In genomic region chr4:113064244-113064643, GRCh38 we compare ENCODE assay signal across 3 cellular contexts.
TF ChIP-seq lines count a peak whose summit lies in the region.

No MANE protein-coding gene starts in this region.

TF ChIP-seq in SK-N-SH, 30 proteins besides CTCF, POLR2A, EP300 and RAD21:
- TF ChIP-seq, protein P1, sequence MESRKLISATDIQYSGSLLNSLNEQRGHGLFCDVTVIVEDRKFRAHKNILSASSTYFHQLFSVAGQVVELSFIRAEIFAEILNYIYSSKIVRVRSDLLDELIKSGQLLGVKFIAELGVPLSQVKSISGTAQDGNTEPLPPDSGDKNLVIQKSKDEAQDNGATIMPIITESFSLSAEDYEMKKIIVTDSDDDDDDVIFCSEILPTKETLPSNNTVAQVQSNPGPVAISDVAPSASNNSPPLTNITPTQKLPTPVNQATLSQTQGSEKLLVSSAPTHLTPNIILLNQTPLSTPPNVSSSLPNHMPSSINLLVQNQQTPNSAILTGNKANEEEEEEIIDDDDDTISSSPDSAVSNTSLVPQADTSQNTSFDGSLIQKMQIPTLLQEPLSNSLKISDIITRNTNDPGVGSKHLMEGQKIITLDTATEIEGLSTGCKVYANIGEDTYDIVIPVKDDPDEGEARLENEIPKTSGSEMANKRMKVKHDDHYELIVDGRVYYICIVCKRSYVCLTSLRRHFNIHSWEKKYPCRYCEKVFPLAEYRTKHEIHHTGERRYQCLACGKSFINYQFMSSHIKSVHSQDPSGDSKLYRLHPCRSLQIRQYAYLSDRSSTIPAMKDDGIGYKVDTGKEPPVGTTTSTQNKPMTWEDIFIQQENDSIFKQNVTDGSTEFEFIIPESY (IDR thresholded peaks at IDR 0.05; ENCODE audit: borderline replicate concordance, low read depth) = no peak
- TF ChIP-seq TAF1 (IDR thresholded peaks at IDR 0.05; ENCODE audit: borderline replicate concordance, low read depth, low read length) (no peak), MAX (IDR thresholded peaks at IDR 0.05; ENCODE audit: low read depth) (no peak), EZH2phosphoT487 (IDR thresholded peaks at IDR 0.05; ENCODE audit: borderline replicate concordance, low read depth) (no peak), NFIC (IDR thresholded peaks at IDR 0.05; ENCODE audit: borderline replicate concordance) (no peak), JUND (IDR thresholded peaks at IDR 0.05) (no peak), MXI1 (IDR thresholded peaks at IDR 0.05; ENCODE audit: low read depth, low read length) (no peak), MEF2A (IDR thresholded peaks at IDR 0.05; ENCODE audit: borderline replicate concordance, low read depth) (no peak), CHD2 (IDR thresholded peaks at IDR 0.05; ENCODE audit: low read length, partially characterized antibody) (no peak)
- TF ChIP-seq, protein P2, sequence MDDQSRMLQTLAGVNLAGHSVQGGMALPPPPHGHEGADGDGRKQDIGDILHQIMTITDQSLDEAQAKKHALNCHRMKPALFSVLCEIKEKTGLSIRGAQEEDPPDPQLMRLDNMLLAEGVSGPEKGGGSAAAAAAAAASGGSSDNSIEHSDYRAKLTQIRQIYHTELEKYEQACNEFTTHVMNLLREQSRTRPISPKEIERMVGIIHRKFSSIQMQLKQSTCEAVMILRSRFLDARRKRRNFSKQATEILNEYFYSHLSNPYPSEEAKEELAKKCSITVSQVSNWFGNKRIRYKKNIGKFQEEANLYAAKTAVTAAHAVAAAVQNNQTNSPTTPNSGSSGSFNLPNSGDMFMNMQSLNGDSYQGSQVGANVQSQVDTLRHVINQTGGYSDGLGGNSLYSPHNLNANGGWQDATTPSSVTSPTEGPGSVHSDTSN (IDR thresholded peaks at IDR 0.05) = no peak

TF ChIP-seq in SK-N-SH treated with all-trans-retinoic acid at 6 μM for 48 hours, 23 proteins besides CTCF, POLR2A, EP300 and RAD21:
- TF ChIP-seq, protein P3, sequence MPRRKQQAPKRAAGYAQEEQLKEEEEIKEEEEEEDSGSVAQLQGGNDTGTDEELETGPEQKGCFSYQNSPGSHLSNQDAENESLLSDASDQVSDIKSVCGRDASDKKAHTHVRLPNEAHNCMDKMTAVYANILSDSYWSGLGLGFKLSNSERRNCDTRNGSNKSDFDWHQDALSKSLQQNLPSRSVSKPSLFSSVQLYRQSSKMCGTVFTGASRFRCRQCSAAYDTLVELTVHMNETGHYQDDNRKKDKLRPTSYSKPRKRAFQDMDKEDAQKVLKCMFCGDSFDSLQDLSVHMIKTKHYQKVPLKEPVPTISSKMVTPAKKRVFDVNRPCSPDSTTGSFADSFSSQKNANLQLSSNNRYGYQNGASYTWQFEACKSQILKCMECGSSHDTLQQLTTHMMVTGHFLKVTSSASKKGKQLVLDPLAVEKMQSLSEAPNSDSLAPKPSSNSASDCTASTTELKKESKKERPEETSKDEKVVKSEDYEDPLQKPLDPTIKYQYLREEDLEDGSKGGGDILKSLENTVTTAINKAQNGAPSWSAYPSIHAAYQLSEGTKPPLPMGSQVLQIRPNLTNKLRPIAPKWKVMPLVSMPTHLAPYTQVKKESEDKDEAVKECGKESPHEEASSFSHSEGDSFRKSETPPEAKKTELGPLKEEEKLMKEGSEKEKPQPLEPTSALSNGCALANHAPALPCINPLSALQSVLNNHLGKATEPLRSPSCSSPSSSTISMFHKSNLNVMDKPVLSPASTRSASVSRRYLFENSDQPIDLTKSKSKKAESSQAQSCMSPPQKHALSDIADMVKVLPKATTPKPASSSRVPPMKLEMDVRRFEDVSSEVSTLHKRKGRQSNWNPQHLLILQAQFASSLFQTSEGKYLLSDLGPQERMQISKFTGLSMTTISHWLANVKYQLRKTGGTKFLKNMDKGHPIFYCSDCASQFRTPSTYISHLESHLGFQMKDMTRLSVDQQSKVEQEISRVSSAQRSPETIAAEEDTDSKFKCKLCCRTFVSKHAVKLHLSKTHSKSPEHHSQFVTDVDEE (CRISPR knock-in tag; IDR thresholded peaks at IDR 0.05) = no peak
- TF ChIP-seq ESRRG (CRISPR knock-in tag; IDR thresholded peaks at IDR 0.05) (no peak), TOX (CRISPR knock-in tag; IDR thresholded peaks at IDR 0.05; ENCODE audit: borderline replicate concordance) (no peak), OSR1 (CRISPR knock-in tag; IDR thresholded peaks at IDR 0.05) (no peak), TCF4 (CRISPR knock-in tag; IDR thresholded peaks at IDR 0.05; ENCODE audit: borderline replicate concordance) (no peak), SNAI2 (CRISPR knock-in tag; IDR thresholded peaks at IDR 0.05) (no peak), ZNF565 (CRISPR knock-in tag; conservative IDR thresholded peaks at IDR 0.05; ENCODE audit: low read depth) (no peak), CSDC2 (CRISPR knock-in tag; IDR thresholded peaks at IDR 0.05) (no peak), ZFP3 (CRISPR knock-in tag; IDR thresholded peaks at IDR 0.05) (no peak), ISL1 (CRISPR knock-in tag; IDR thresholded peaks at IDR 0.05) (no peak), ZFP30 (CRISPR knock-in tag; IDR thresholded peaks at IDR 0.05) (no peak), BACH2 (CRISPR knock-in tag; IDR thresholded peaks at IDR 0.05; ENCODE audit: borderline replicate concordance) (no peak), PPARA (CRISPR knock-in tag; IDR thresholded peaks at IDR 0.05; ENCODE audit: borderline replicate concordance) (no peak), GLIS3 (CRISPR knock-in tag; IDR thresholded peaks at IDR 0.05) (no peak), ZNF70 (CRISPR knock-in tag; IDR thresholded peaks at IDR 0.05) (no peak)
- TF ChIP-seq, protein P4, sequence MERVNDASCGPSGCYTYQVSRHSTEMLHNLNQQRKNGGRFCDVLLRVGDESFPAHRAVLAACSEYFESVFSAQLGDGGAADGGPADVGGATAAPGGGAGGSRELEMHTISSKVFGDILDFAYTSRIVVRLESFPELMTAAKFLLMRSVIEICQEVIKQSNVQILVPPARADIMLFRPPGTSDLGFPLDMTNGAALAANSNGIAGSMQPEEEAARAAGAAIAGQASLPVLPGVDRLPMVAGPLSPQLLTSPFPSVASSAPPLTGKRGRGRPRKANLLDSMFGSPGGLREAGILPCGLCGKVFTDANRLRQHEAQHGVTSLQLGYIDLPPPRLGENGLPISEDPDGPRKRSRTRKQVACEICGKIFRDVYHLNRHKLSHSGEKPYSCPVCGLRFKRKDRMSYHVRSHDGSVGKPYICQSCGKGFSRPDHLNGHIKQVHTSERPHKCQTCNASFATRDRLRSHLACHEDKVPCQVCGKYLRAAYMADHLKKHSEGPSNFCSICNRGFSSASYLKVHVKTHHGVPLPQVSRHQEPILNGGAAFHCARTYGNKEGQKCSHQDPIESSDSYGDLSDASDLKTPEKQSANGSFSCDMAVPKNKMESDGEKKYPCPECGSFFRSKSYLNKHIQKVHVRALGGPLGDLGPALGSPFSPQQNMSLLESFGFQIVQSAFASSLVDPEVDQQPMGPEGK (CRISPR knock-in tag; IDR thresholded peaks at IDR 0.05; ENCODE audit: borderline replicate concordance) = no peak
- TF ChIP-seq, protein P5, sequence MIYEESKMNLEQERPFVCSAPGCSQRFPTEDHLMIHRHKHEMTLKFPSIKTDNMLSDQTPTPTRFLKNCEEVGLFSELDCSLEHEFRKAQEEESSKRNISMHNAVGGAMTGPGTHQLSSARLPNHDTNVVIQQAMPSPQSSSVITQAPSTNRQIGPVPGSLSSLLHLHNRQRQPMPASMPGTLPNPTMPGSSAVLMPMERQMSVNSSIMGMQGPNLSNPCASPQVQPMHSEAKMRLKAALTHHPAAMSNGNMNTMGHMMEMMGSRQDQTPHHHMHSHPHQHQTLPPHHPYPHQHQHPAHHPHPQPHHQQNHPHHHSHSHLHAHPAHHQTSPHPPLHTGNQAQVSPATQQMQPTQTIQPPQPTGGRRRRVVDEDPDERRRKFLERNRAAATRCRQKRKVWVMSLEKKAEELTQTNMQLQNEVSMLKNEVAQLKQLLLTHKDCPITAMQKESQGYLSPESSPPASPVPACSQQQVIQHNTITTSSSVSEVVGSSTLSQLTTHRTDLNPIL (CRISPR knock-in tag; IDR thresholded peaks at IDR 0.05; ENCODE audit: low read depth) = no peak

TF ChIP-seq in GM12878, 131 proteins besides CTCF, POLR2A, EP300 and RAD21 (continued from another document):
- TF ChIP-seq BMI1 (IDR thresholded peaks at IDR 0.05; ENCODE audit: borderline replicate concordance) (no peak), MTA2 (IDR thresholded peaks at IDR 0.05; ENCODE audit: low read depth) (no peak), ATF7 (IDR thresholded peaks at IDR 0.05; ENCODE audit: low read depth) (no peak), CHD1 (IDR thresholded peaks at IDR 0.05; ENCODE audit: low read depth, low read length) (no peak), GABPA (IDR thresholded peaks at IDR 0.05; ENCODE audit: low read depth) (no peak), HDAC2 (IDR thresholded peaks at IDR 0.05) (no peak), TCF12 (IDR thresholded peaks at IDR 0.05; ENCODE audit: low read depth, low read length) (no peak)
TF ChIP-seq in GM12878: peak in this region for 0.
